ENCODE assay signal across 20 cellular contexts in genomic region chr3:124364230-124365022, GRCh38.
DNase-seq lines count a peak whose midpoint lies in the region; FAIRE-seq and TF ChIP-seq lines count a peak whose summit lies in the region.
"Had no signal": no experiment of that assay in that cellular context is flagged by ENCODE, and none has a peak within 500 bp of the region (broad histone marks: within the 10 kb centered on the region; RNA-seq: fewer than 3 reads in every experiment).

No MANE protein-coding gene starts in this region.

- H3K4me3 ChIP-seq in BE2C (ENCODE audit: low read depth, low read length), result no peak overlapping the region
- no peak overlapping the region for H3K4me3 ChIP-seq in fibroblast of mammary gland (ENCODE audit: control insufficient read depth, low read depth, low read length)
- H3K4me3 ChIP-seq: gastroesophageal sphincter, Peyer's patch, sigmoid colon had no signal

- peak; percentile 20 for DNase-seq in BE2C
- peak; percentile 80 for DNase-seq in NCI-H69 (lab: John Stamatoyannopoulos, UW)
- DNase-seq in fibroblast of mammary gland (ENCODE audit: low read depth), result peak; percentile 8
- no peak for DNase-seq in nephron progenitor cell
- no peak for DNase-seq in HTR-8/SVneo (ENCODE audit: insufficient read length, low spot score)
- DNase-seq in SIG-M5 (lab: John Stamatoyannopoulos, UW), result no peak
- DNase-seq in hypothalamus (lab: John Stamatoyannopoulos, UW), result no peak
- no peak for DNase-seq in NCI-H510A (lab: John Stamatoyannopoulos, UW)
- DNase-seq: dermis blood vessel endothelial cell; GF-D8; HCEC 1CT; NCI-H1417 treated with DMSO at 0.1 percent for 48 hours; Peyer's patch; sigmoid colon; stimulated activated CD4-positive, alpha-beta T cell treated with anti-CD3 and anti-CD28 coated beads, Interleukin-2, amount 100 ng/mL, for 24 hours had no signal

- H3K4me1 Mint-ChIP-seq in nephron progenitor cell, result peaks cover 33% of the 10 kb centered on the region

- peaks cover 19% of the 10 kb centered on the region for H3K4me1 ChIP-seq in BE2C
- H3K4me1 ChIP-seq: sigmoid colon had no signal

- H3K27me3 Mint-ChIP-seq in nephron progenitor cell (ENCODE audit: low read depth, poor library complexity), result no peaks in the 10 kb centered on the region
- H3K27me3 Mint-ChIP-seq: stimulated activated naive CD8-positive, alpha-beta T cell treated with anti-CD3 and anti-CD28 coated beads, Interleukin-15, Interleukin-2, amounts not matched to agents 100 ng/mL and 50 ng/mL, for 24 hours had no signal

- H3K9me3 ChIP-seq in BE2C, result no peaks in the 10 kb centered on the region
- H3K9me3 ChIP-seq: gastroesophageal sphincter, Peyer's patch, sigmoid colon had no signal

- H3K36me3 Mint-ChIP-seq in nephron progenitor cell (ENCODE audit: low read depth), result peaks cover 24% of the 10 kb centered on the region
- H3K36me3 Mint-ChIP-seq: activated naive CD8-positive, alpha-beta T cell had no signal

- TF ChIP-seq CTCF in BE2C (IDR thresholded peaks at IDR 0.05; ENCODE audit: low read depth, low read length) (no peak), fibroblast of mammary gland (conservative IDR thresholded peaks at IDR 0.05; ENCODE audit: control insufficient read depth, insufficient read depth, low read depth, low read length) (no peak), nephron progenitor cell (IDR thresholded peaks at IDR 0.05) (no peak)

- peak overlapping the region; percentile 76 for H3K27ac Mint-ChIP-seq in nephron progenitor cell
- H3K27ac Mint-ChIP-seq: activated naive CD8-positive, alpha-beta T cell; activated T-helper 1 cell treated with anti-CD3 and anti-CD28 coated beads, Interleukin-12 subunit alpha, Interleukin-12 subunit beta, Interleukin-2, Interleukin-4 antibody, amounts not matched to agents 30 ng/mL and 10 ng/mL and 1 ng/mL, durations not matched to agents 14 hours and 24 hours and 36 hours; stimulated activated naive CD8-positive, alpha-beta T cell treated with anti-CD3 and anti-CD28 coated beads, Interleukin-15, Interleukin-2, amounts not matched to agents 100 ng/mL and 50 ng/mL, for 24 hours had no signal

- peaks cover 19% of the 10 kb centered on the region for H3K9me3 Mint-ChIP-seq in nephron progenitor cell
- H3K9me3 Mint-ChIP-seq: activated T-helper 1 cell treated with anti-CD3 and anti-CD28 coated beads, Interleukin-12 subunit alpha, Interleukin-12 subunit beta, Interleukin-2, Interleukin-4 antibody, amounts not matched to agents 30 ng/mL and 10 ng/mL and 1 ng/mL, durations not matched to agents 14 hours and 24 hours and 36 hours; stimulated activated naive CD8-positive, alpha-beta T cell treated with anti-CD3 and anti-CD28 coated beads, Interleukin-15, Interleukin-2, amounts not matched to agents 100 ng/mL and 50 ng/mL, for 24 hours had no signal

- no peak overlapping the region for H3K4me3 Mint-ChIP-seq in nephron progenitor cell
- H3K4me3 Mint-ChIP-seq: activated naive CD8-positive, alpha-beta T cell; activated T-helper 1 cell treated with anti-CD3 and anti-CD28 coated beads, Interleukin-12 subunit alpha, Interleukin-12 subunit beta, Interleukin-2, Interleukin-4 antibody, amounts not matched to agents 30 ng/mL and 10 ng/mL and 1 ng/mL, durations not matched to agents 14 hours and 24 hours and 36 hours; stimulated activated naive CD8-positive, alpha-beta T cell treated with anti-CD3 and anti-CD28 coated beads, Interleukin-15, Interleukin-2, amounts not matched to agents 100 ng/mL and 50 ng/mL, for 24 hours had no signal

- no peaks in the 10 kb centered on the region for H3K36me3 ChIP-seq in BE2C
- H3K36me3 ChIP-seq: gastroesophageal sphincter, Peyer's patch, sigmoid colon had no signal

- H3K27me3 ChIP-seq in BE2C, result no peaks in the 10 kb centered on the region
- H3K27me3 ChIP-seq: gastroesophageal sphincter, Peyer's patch, sigmoid colon had no signal

- FAIRE-seq in HTR-8/SVneo (lab: Jason Lieb, UNC), result no peak
- FAIRE-seq: urothelium cell line had no signal

Comparison
In these comparisons a context has a peak if more than half of its experiments do, and no peak if none do; other contexts are left out.
1. DNase-seq: peak in BE2C (single experiment), NCI-H69 (single experiment) and fibroblast of mammary gland (single experiment); none in nephron progenitor cell (single experiment), HTR-8/SVneo (single experiment), SIG-M5 (single experiment), hypothalamus (0 of 51) and NCI-H510A (single experiment).